Comparison of ENCODE assay signal across 9 cellular contexts in genomic region chr13:37869506-37869755, GRCh38. TPM values are rescaled to one million over a fixed set of nuclear protein-coding genes. Genes with fewer than 3 reads are reported as not detected.
DNase-seq lines count a peak whose midpoint lies in the region; ATAC-seq and TF ChIP-seq lines count a peak whose summit lies in the region.
"Had no signal": no experiment of that assay in that cellular context is flagged by ENCODE, and none has a peak within 500 bp of the region (broad histone marks: within the 10 kb centered on the region; RNA-seq: fewer than 3 reads in every experiment).

No MANE protein-coding gene starts in this region.

- intact Hi-C loops in PC-9 (cut with micrococcal nuclease; ENCODE audit: unreplicated experiment), result no loop called here

- H2AFZ ChIP-seq in PC-9 (peak overlapping the region; percentile 89), neuron (ENCODE audit: low read depth, low read length) (peak overlapping the region; percentile 94)

- no peaks in the 10 kb centered on the region for H4K20me1 ChIP-seq in PC-9 (ENCODE audit: insufficient read depth)

- H3K4me1 ChIP-seq in PC-9 (replicated peaks; ENCODE audit: insufficient read depth), result peaks cover 12% of the 10 kb centered on the region
- H3K4me1 ChIP-seq in neuron (ENCODE audit: insufficient read depth, low read length), result peaks cover 21% of the 10 kb centered on the region

- TF ChIP-seq CTCF in AG04450 (IDR thresholded peaks at IDR 0.05; ENCODE audit: low read depth, low read length), result no peak
- no peak for TF ChIP-seq CTCF in PC-9 (conservative IDR thresholded peaks at IDR 0.05)
- TF ChIP-seq CTCF in fibroblast of mammary gland (conservative IDR thresholded peaks at IDR 0.05; ENCODE audit: control insufficient read depth, insufficient read depth, low read depth, low read length), result no peak

- H3K4me3 ChIP-seq in AG04450 (ENCODE audit: low read depth, low read length) (peak overlapping the region; percentile 76), PC-9 (peak overlapping the region; percentile 63), fibroblast of mammary gland (ENCODE audit: control insufficient read depth, low read depth, low read length) (peak overlapping the region; percentile 52), neuron (ENCODE audit: low read length) (peak overlapping the region; percentile 71)

- H3K79me2 ChIP-seq in PC-9 (ENCODE audit: low read depth), result no peaks in the 10 kb centered on the region

- CTCF ChIA-PET in AG04450 (lab: Charles Lee) (interaction anchor here (0.6 to 3.5 kb wide), 9 partner anchors 10 to 721 kb away, joined by 3 to 19 read pairs (median 3); no protein-coding TSS in a partner anchor), PC-9 (lab: Charles Lee) (interaction anchor here (2.6 to 4.2 kb wide), 2 partner anchors 228 to 713 kb away, joined by 12 to 17 read pairs; no protein-coding TSS in a partner anchor)

- no peaks in the 10 kb centered on the region for H3K27me3 ChIP-seq in AG04450 (ENCODE audit: control insufficient read depth, insufficient read depth, low read length)
- no peaks in the 10 kb centered on the region for H3K27me3 ChIP-seq in PC-9 (ENCODE audit: insufficient read depth, low read depth)
- H3K27me3 ChIP-seq in neuron (ENCODE audit: insufficient read depth, low read length), result no peaks in the 10 kb centered on the region

- H3K36me3 ChIP-seq in PC-9 (ENCODE audit: low read depth) (no peaks in the 10 kb centered on the region), neuron (ENCODE audit: insufficient read depth, low read length) (no peaks in the 10 kb centered on the region)

- no peaks in the 10 kb centered on the region for H3F3A ChIP-seq in PC-9 (ENCODE audit: insufficient read depth, low read depth)

- ATAC-seq in HG02759 (IDR thresholded peaks at IDR 0.05; ENCODE audit: unreplicated experiment), result no peak

- DNase-seq in AG04450 (ENCODE audit: low read depth, low spot score) (no peak), PC-9 (peak in 1 of 2 experiments; percentile 4), fibroblast of mammary gland (ENCODE audit: low read depth) (peak; percentile 14), NCI-H2227 (lab: John Stamatoyannopoulos, UW; ENCODE audit: unreplicated experiment) (no peak), cerebellar cortex (ENCODE audit: low spot score) (no peak)
- DNase-seq in effector CD4-positive, alpha-beta T cell, result no peak

- H3K9me2 ChIP-seq in PC-9 (ENCODE audit: insufficient read depth), result no peaks in the 10 kb centered on the region

- H3K9me3 ChIP-seq in AG04450 (ENCODE audit: control insufficient read depth, insufficient read depth, low read length) (no peaks in the 10 kb centered on the region), PC-9 (ENCODE audit: insufficient read depth, low read depth) (no peaks in the 10 kb centered on the region), neuron (ENCODE audit: low read length) (no peaks in the 10 kb centered on the region)

- BruUV-seq in PC-9 (replicated peaks; lab: Mats Ljungman, UMichigan), result no TSS peak

- H3K27ac ChIP-seq in AG04450 (ENCODE audit: low read depth, low read length), result no peak overlapping the region
- H3K27ac ChIP-seq in PC-9, result no peak overlapping the region

- POLR2A ChIA-PET in AG04450 (lab: Yijun Ruan, JAX), result interaction anchor here (0.8 kb wide), 1 partner anchor 213 kb away, joined by 3 read pairs; no protein-coding TSS in a partner anchor
- POLR2A ChIA-PET in PC-9 (lab: Charles Lee; ENCODE audit: unreplicated experiment), result no interaction called here

- H3K4me2 ChIP-seq in PC-9, result peak overlapping the region; percentile 95

RNA-seq across cellular contexts. Expression of gene TRPC4, which starts 0.1 kb away (rescaled TPM):
- polyA plus RNA-seq in AG04450 (2011; rRNA removed), result 1.4 and 1.8 TPM in 2 replicates
- 1.9 and 2.5 TPM in 2 replicates for polyA minus RNA-seq in AG04450 (2011; rRNA and poly(A)+ RNA removed)
- 1.4 and 1.7 TPM in 2 replicates for total RNA-seq in PC-9 (2021)
- total RNA-seq: esophagus mucosa had no signal
